ENCODE assay signal across 12 cellular contexts in the genomic region with DNA sequence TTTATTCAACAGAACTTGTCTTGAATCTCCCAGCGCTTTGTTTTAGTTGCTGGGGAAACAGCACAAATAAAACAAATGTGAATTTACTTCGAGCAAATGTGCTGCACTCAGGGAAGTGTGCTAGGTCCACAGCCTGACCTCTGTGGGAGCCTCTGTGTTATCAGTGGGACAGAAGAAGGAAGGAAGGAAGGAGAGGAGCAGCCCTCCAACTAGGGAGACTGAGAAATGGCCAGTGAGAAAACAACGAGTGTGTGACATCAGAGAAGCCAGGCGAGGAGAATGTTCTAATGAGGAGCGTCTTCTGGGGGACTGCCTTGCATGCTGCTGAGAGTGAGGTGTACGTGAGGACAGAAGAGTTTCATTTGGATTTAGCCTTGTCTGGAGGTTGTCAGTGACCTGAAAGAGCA. TPM values are rescaled to one million over a fixed set of nuclear protein-coding genes. Genes with fewer than 3 reads are reported as not detected.
A peak's percentile ranks its signal among the peaks of the same experiment; 100 is the strongest.
DNase-seq lines count a peak whose midpoint lies in the region; ATAC-seq, FAIRE-seq and TF ChIP-seq lines count a peak whose summit lies in the region.
"Had no signal": no experiment of that assay in that cellular context is flagged by ENCODE, and none has a peak within 500 bp of the region (broad histone marks: within the 10 kb centered on the region; RNA-seq: fewer than 3 reads in every experiment).

No MANE protein-coding gene starts in this region.

- DNase-seq in Right ventricle myocardium superior (no peak), right atrium auricular region (ENCODE audit: low spot score) (no peak), chondrocyte (ENCODE audit: low spot score) (no peak), memory B cell (ENCODE audit: low spot score in 2 of 2) (no peak), aorta (no peak), GM20000 (ENCODE audit: low spot score) (no peak), GM12891 (ENCODE audit: insufficient read length, low spot score) (no peak)
- DNase-seq: AML-193, foreskin fibroblast, NCI-H1105, Peyer's patch had no signal

- TF ChIP-seq CTCF in right atrium auricular region (IDR thresholded peaks at IDR 0.05) (no peak), chondrocyte (IDR thresholded peaks at IDR 0.05) (no peak), GM20000 (IDR thresholded peaks at IDR 0.05; ENCODE audit: extremely low read depth, missing control alignments) (no peak)

- H3K27me3 Mint-ChIP-seq in chondrocyte (ENCODE audit: low read depth) (no peaks in the 10 kb centered on the region), memory B cell (no peaks in the 10 kb centered on the region)

- H3K9me3 ChIP-seq in right atrium auricular region = no peaks in the 10 kb centered on the region
- no peaks in the 10 kb centered on the region for H3K9me3 ChIP-seq in aorta (ENCODE audit: control insufficient read depth, low read length)
- H3K9me3 ChIP-seq: Peyer's patch had no signal

- peaks cover 2% of the 10 kb centered on the region for H3K36me3 Mint-ChIP-seq in chondrocyte (ENCODE audit: low read depth)
- H3K36me3 Mint-ChIP-seq in memory B cell = peaks cover 8% of the 10 kb centered on the region

- TF ChIP-seq POLR2A in GM12891 (IDR thresholded peaks at IDR 0.05; ENCODE audit: low read depth, low read length) = no peak

- H3K4me1 Mint-ChIP-seq in chondrocyte (ENCODE audit: low read depth) (peaks cover 73% of the 10 kb centered on the region), memory B cell (peaks cover 68% of the 10 kb centered on the region)

- no peak overlapping the region for H3K4me3 ChIP-seq in right atrium auricular region
- no peak overlapping the region for H3K4me3 ChIP-seq in aorta (ENCODE audit: low read length in 2 of 2)
- H3K4me3 ChIP-seq: Peyer's patch had no signal

- WGBS in aorta, 2 donors = 24 to 26% methylated on average over 6 of the region's 6 CpGs

- ATAC-seq in Right ventricle myocardium superior (ENCODE audit: poor library complexity) (peak; percentile 28), memory B cell (ENCODE audit: low read depth) (no peak), aorta (ENCODE audit: low FRiP score) (peak; percentile 41), GM19455 (IDR thresholded peaks at IDR 0.05; ENCODE audit: unreplicated experiment) (no peak)

- H3K36me3 ChIP-seq in right atrium auricular region = no peaks in the 10 kb centered on the region
- no peaks in the 10 kb centered on the region for H3K36me3 ChIP-seq in aorta (ENCODE audit: control insufficient read depth in 1 of 2, insufficient read depth in 2 of 2, low read length in 1 of 2)
- H3K36me3 ChIP-seq: Peyer's patch had no signal

- H3K4me3 Mint-ChIP-seq in chondrocyte (ENCODE audit: unreplicated experiment) (no peak overlapping the region), memory B cell (no peak overlapping the region)

- peak overlapping the region in 1 of 2 donors; percentile 2 for H3K27ac ChIP-seq in right atrium auricular region
- no peak overlapping the region for H3K27ac ChIP-seq in aorta (ENCODE audit: low read depth in 1 of 2, low read length in 2 of 2)

- H3K4me1 ChIP-seq in right atrium auricular region (peaks cover 0 to 93% of the 10 kb centered on the region in 2 donors), aorta (ENCODE audit: control insufficient read depth in 1 of 2, insufficient read depth in 2 of 2, low read length in 2 of 2) (peaks cover 6 to 17% of the 10 kb centered on the region in 2 donors)

- H3K9me3 Mint-ChIP-seq in chondrocyte (ENCODE audit: low read depth) = no peaks in the 10 kb centered on the region
- no peaks in the 10 kb centered on the region for H3K9me3 Mint-ChIP-seq in memory B cell

- H3K27ac Mint-ChIP-seq in chondrocyte (ENCODE audit: unreplicated experiment) = peak overlapping the region; percentile 53
- peak overlapping the region; percentile 39 for H3K27ac Mint-ChIP-seq in memory B cell

- H3K27me3 ChIP-seq in right atrium auricular region = no peaks in the 10 kb centered on the region
- no peaks in the 10 kb centered on the region for H3K27me3 ChIP-seq in aorta (ENCODE audit: control insufficient read depth in 1 of 2, insufficient read depth in 2 of 2, low read length in 1 of 2)
- H3K27me3 ChIP-seq: Peyer's patch had no signal

- FAIRE-seq in GM12891 (lab: Jason Lieb, UNC) = no peak

- intact Hi-C loops in Right ventricle myocardium superior (cut with DNase I) = no loop called here
- intact Hi-C loops in aorta (cut with DNase I) = loop anchor here in 1 of 2 donors (5.0 kb wide), 1 partner anchor 41 kb away; a partner anchor contains a TSS

TF ChIP-seq in GM12891, 5 proteins besides CTCF, POLR2A, EP300 and RAD21:
- TF ChIP-seq PAX5 (IDR thresholded peaks at IDR 0.05; ENCODE audit: insufficient read depth, low read length, severe bottlenecking) (no peak), POU2F2 (IDR thresholded peaks at IDR 0.05; ENCODE audit: low read depth, low read length) (no peak), TAF1 (IDR thresholded peaks at IDR 0.05; ENCODE audit: low read depth, low read length) (no peak), POLR2AphosphoS5 (IDR thresholded peaks at IDR 0.05; ENCODE audit: low read depth, low read length) (no peak), SPI1 (IDR thresholded peaks at IDR 0.05; ENCODE audit: low read depth, low read length) (no peak)

RNA-seq across cellular contexts. Expression of a gene that starts 42.7 kb away (rescaled TPM):
- total RNA-seq in Right ventricle myocardium superior (73.9 TPM), right atrium auricular region (10 to 100 TPM; 81.1 to 95.2 TPM), chondrocyte (73.4 to 76.1 TPM (median 75.1 TPM) in 3 replicates), aorta (100 to 1,000 TPM in 1 of 2 donors, 10 to 100 TPM in 1; 96.1 to 109 TPM)
- 10 to 100 TPM; 18.8 to 34.7 TPM for polyA plus RNA-seq in aorta
- 31.2 TPM for polyA plus RNA-seq in GM12891 (2012; ENCODE audit: low read depth, missing spikeins)

Comparison
In these comparisons a context has a peak if more than half of its experiments do, and no peak if none do; other contexts are left out.
1. ATAC-seq: peak in Right ventricle myocardium superior (single experiment) and aorta (single experiment); none in memory B cell (single experiment) and GM19455 (single experiment).